33 cellular contexts compared by ENCODE assay signal in the genomic region with DNA sequence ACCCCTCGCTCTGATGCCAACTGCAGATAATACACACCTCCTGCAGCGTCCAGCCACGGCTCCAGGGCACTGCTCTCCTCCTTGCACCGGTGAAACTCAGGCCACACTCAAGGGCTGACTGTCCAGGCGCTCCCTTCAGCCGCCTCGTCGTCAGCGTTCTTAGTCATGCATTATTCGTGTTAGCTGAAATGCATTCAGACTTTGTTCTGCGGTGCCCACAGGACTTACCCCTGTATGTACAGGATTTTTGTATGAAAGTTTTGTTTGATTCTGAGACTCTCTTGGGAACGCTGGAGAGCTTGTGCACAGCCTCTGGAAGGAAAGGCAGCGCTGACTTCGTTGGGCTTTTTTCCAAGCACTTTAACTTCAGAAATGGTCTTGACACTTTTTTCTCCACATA. TPM values are rescaled to one million over a fixed set of nuclear protein-coding genes. Genes with fewer than 3 reads are reported as not detected.
DNase-seq lines count a peak whose midpoint lies in the region; ATAC-seq, FAIRE-seq and TF ChIP-seq lines count a peak whose summit lies in the region.
"Had no signal": no experiment of that assay in that cellular context is flagged by ENCODE, and none has a peak within 500 bp of the region (broad histone marks: within the 10 kb centered on the region; RNA-seq: fewer than 3 reads in every experiment).

No MANE protein-coding gene starts in this region.

- no peak for TF ChIP-seq CTCF in HFFc6 (IDR thresholded peaks at IDR 0.05)
- no peak for TF ChIP-seq CTCF in fibroblast of the aortic adventitia (IDR thresholded peaks at IDR 0.05; ENCODE audit: insufficient read depth, low read length)
- no peak for TF ChIP-seq CTCF in pancreas (IDR thresholded peaks at IDR 0.05)

- DNase-seq in HFFc6 = peak; percentile 37
- peak; percentile 22 for DNase-seq in amniotic epithelial cell (ENCODE audit: low read depth)
- peak; percentile 47 for DNase-seq in fibroblast of the aortic adventitia (ENCODE audit: low read depth)
- DNase-seq in pancreas = peak in 1 of 6 donors; percentile 47
- no peak for DNase-seq in activated CD4-positive, alpha-beta T cell treated with anti-CD3 and anti-CD28 coated beads, Interleukin-2, amount 50 U/mL, for 4 hours
- no peak for DNase-seq in CD1c-positive myeloid dendritic cell (ENCODE audit: extremely low spot score)
- no peak for DNase-seq in NCI-H1417 (lab: John Stamatoyannopoulos, UW)
- DNase-seq: activated CD4-positive, alpha-beta T cell treated with anti-CD3 and anti-CD28 coated beads for 36 hours; aorta; CD8-positive, alpha-beta memory T cell; effector CD4-positive, alpha-beta T cell; GDM1; GM23248; hippocampal formation; KG1; NCI-H187; NCI-H2171 treated with DMSO at 0.1 percent for 48 hours; NCI-H526 treated with DMSO at 0.1 percent for 48 hours; SJCRH30; stimulated activated CD8-positive, alpha-beta memory T cell treated with anti-CD3 and anti-CD28 coated beads, Interleukin-4, amount 100 ng/mL, for 48 hours had no signal

- 87% methylated on average over 14 of the region's 14 CpGs for WGBS in pancreas, 2 donors

- no peak for ATAC-seq in pancreas
- no peak for ATAC-seq in HG03159 (IDR thresholded peaks at IDR 0.05; ENCODE audit: unreplicated experiment)
- ATAC-seq: activated CD4-positive, alpha-beta T cell treated with anti-CD3 and anti-CD28 coated beads for 36 hours; activated naive CD4-positive, alpha-beta T cell treated with anti-CD3 and anti-CD28 coated beads, Interleukin-2, amount 50 U/mL, for 72 hours had no signal

- H3K4me3 ChIP-seq in fibroblast of the aortic adventitia (ENCODE audit: low read depth, low read length) (no peak overlapping the region), pancreas (no peak overlapping the region)
- H3K4me3 ChIP-seq: GM23248, mucosa of descending colon, Peyer's patch, prostate gland, SJCRH30, upper lobe of left lung had no signal

- no peaks in the 10 kb centered on the region for H3K9me3 Mint-ChIP-seq in HFFc6
- H3K9me3 Mint-ChIP-seq: activated naive CD4-positive, alpha-beta T cell treated with anti-CD3 and anti-CD28 coated beads, Interleukin-2, amount 50 U/mL, for 72 hours; CD8-positive, alpha-beta memory T cell; neural crest cell; T-helper 1 cell treated with Interleukin-12 subunit alpha and Interleukin-12 subunit beta and Interleukin-4 antibody, amounts not matched to agents 30 μg/mL and 1 μg/mL, for 36 hours had no signal

- H3K9me3 ChIP-seq in pancreas = no peaks in the 10 kb centered on the region
- H3K9me3 ChIP-seq: mucosa of descending colon, Peyer's patch, prostate gland, SJCRH30, upper lobe of left lung had no signal

- peaks cover 12 to 17% (median 13%) of the 10 kb centered on the region in 3 donors for H3K4me1 ChIP-seq in pancreas
- H3K4me1 ChIP-seq: SJCRH30 had no signal

- peaks cover 13% of the 10 kb centered on the region for H3K4me1 Mint-ChIP-seq in HFFc6 (ENCODE audit: low read depth)

- H3K27ac Mint-ChIP-seq in HFFc6 = peak overlapping the region; percentile 55; the same call in 1 of the 2 replicates
- H3K27ac Mint-ChIP-seq: activated CD4-positive, alpha-beta T cell treated with anti-CD3 and anti-CD28 coated beads for 36 hours; T-helper 1 cell treated with Interleukin-12 subunit alpha and Interleukin-12 subunit beta and Interleukin-4 antibody, amounts not matched to agents 30 μg/mL and 1 μg/mL, for 36 hours had no signal

- H3K27me3 Mint-ChIP-seq in HFFc6 (ENCODE audit: insufficient read depth) = peaks cover 11% of the 10 kb centered on the region
- H3K27me3 Mint-ChIP-seq: activated CD4-positive, alpha-beta T cell treated with anti-CD3 and anti-CD28 coated beads for 36 hours; CD8-positive, alpha-beta memory T cell had no signal

- H3K36me3 ChIP-seq in pancreas = peaks cover 0 to 4% (median 0%) of the 10 kb centered on the region in 3 donors
- H3K36me3 ChIP-seq: prostate gland, SJCRH30 had no signal

- no peaks in the 10 kb centered on the region for H3K27me3 ChIP-seq in pancreas
- H3K27me3 ChIP-seq: Peyer's patch, SJCRH30, upper lobe of left lung had no signal

- intact Hi-C loops in pancreas (cut with DNase I) = no loop called here

- H3K36me3 Mint-ChIP-seq in HFFc6 (ENCODE audit: low read depth) = no peaks in the 10 kb centered on the region
- H3K36me3 Mint-ChIP-seq: activated naive CD4-positive, alpha-beta T cell treated with anti-CD3 and anti-CD28 coated beads, Interleukin-2, amount 50 U/mL, for 72 hours had no signal

- peak overlapping the region in 3 of 4 donors; percentile 46 to 60 (median 58) for H3K27ac ChIP-seq in pancreas
- H3K27ac ChIP-seq: GM23248, Peyer's patch, SJCRH30 had no signal

- peak overlapping the region; percentile 34; the same call in 1 of the 2 replicates for H3K4me3 Mint-ChIP-seq in HFFc6
- H3K4me3 Mint-ChIP-seq: activated CD4-positive, alpha-beta T cell treated with anti-CD3 and anti-CD28 coated beads for 36 hours; neural crest cell; T-helper 1 cell treated with Interleukin-12 subunit alpha and Interleukin-12 subunit beta and Interleukin-4 antibody, amounts not matched to agents 30 μg/mL and 1 μg/mL, for 36 hours had no signal

- FAIRE-seq in pancreas (lab: Jason Lieb, UNC) = no peak
- FAIRE-seq: frontal cortex, GM18507 had no signal

RNA-seq across cellular contexts. Expression of gene CIBAR2, which starts 22.1 kb away (rescaled TPM):
- total RNA-seq in HFFc6 (2021; fragmentation: NEBNext Ultra II Directional; extraction: Animal tissue kit (Norgen Biotek cat#: 25700)) = not detected
- total RNA-seq in fibroblast of the aortic adventitia (ENCODE audit: low replicate concordance) = not detected in 2 replicates
- total RNA-seq in pancreas = not detected
- under 1 TPM in 1 of 2 donors, not detected in 1; 0.05 TPM for polyA plus RNA-seq in pancreas
- total RNA-seq: activated CD4-positive, alpha-beta T cell treated with anti-CD3 and anti-CD28 coated beads for 36 hours; activated naive CD4-positive, alpha-beta T cell treated with anti-CD3 and anti-CD28 coated beads, Interleukin-2, amount 50 U/mL, for 72 hours; CD8-positive, alpha-beta memory T cell; epithelial cell of proximal tubule; GM23248; HT-29; liver; mucosa of descending colon; neural crest cell; Peyer's patch; prostate gland had no signal
- polyA plus RNA-seq: aorta; CD8-positive, alpha-beta memory T cell; GM23248; liver had no signal

Comparison
In these comparisons a context has a peak if more than half of its experiments do, and no peak if none do; other contexts are left out.
1. DNase-seq: peak in HFFc6 (single experiment), amniotic epithelial cell (single experiment) and fibroblast of the aortic adventitia (single experiment); none in activated CD4-positive, alpha-beta T cell treated with anti-CD3 and anti-CD28 coated beads, Interleukin-2, amount 50 U/mL, for 4 hours (0 of 2), CD1c-positive myeloid dendritic cell (single experiment) and NCI-H1417 (0 of 3).